In genomic region chr2:240800241-240800640, GRCh38 we compare ENCODE assay signal across 16 cellular contexts. TPM values are rescaled to one million over a fixed set of nuclear protein-coding genes. Genes with fewer than 3 reads are reported as not detected.
A peak's percentile ranks its signal among the peaks of the same experiment; 100 is the strongest.
DNase-seq lines count a peak whose midpoint lies in the region; ATAC-seq, FAIRE-seq and TF ChIP-seq lines count a peak whose summit lies in the region.
"Had no signal": no experiment of that assay in that cellular context is flagged by ENCODE, and none has a peak within 500 bp of the region (broad histone marks: within the 10 kb centered on the region; RNA-seq: fewer than 3 reads in every experiment).

No MANE protein-coding gene starts in this region.

- H3K27me3 Mint-ChIP-seq in astrocyte (ENCODE audit: low read depth, unreplicated experiment), result peaks cover 17% of the 10 kb centered on the region

- H3K4me1 ChIP-seq in astrocyte (ENCODE audit: insufficient read depth, low read length) (no peaks in the 10 kb centered on the region), left ventricle myocardium inferior (no peaks in the 10 kb centered on the region), pancreas (no peaks in the 10 kb centered on the region)

- no peak overlapping the region for H3K27ac Mint-ChIP-seq in astrocyte (ENCODE audit: unreplicated experiment)
- H3K27ac Mint-ChIP-seq: activated T-helper 17 cell treated with anti-CD3 and anti-CD28 coated beads, Interleukin-2, amount 50 U/mL, for 72 hours; HFFc6; IgD-negative memory B cell had no signal

- H2AFZ ChIP-seq in astrocyte (ENCODE audit: low read depth, low read length), result peak overlapping the region; percentile 5

- no peak overlapping the region for H3K27ac ChIP-seq in astrocyte (ENCODE audit: low read depth, low read length)
- no peak overlapping the region for H3K27ac ChIP-seq in left ventricle myocardium inferior (replicated peaks)
- H3K27ac ChIP-seq in pancreas, result no peak overlapping the region
- H3K27ac ChIP-seq: BLaER1 had no signal

- no peak overlapping the region for H3K9ac ChIP-seq in astrocyte (ENCODE audit: low read length)
- H3K9ac ChIP-seq: BLaER1 had no signal

- peaks cover 3% of the 10 kb centered on the region for H3K9me3 ChIP-seq in astrocyte (ENCODE audit: insufficient read depth, low read depth, low read length)
- H3K9me3 ChIP-seq in left ventricle myocardium inferior (replicated peaks), result no peaks in the 10 kb centered on the region
- H3K9me3 ChIP-seq in pancreas, result no peaks in the 10 kb centered on the region

- DNase-seq in D341Med (ENCODE audit: low spot score) (peak; percentile 7), astrocyte (ENCODE audit: low read depth) (peak; percentile 80), left ventricle myocardium inferior (peak; percentile 11), pancreas (peak in 3 of 6 donors; percentile 15 to 54 (median 34)), NCI-H524 (lab: John Stamatoyannopoulos, UW) (no peak), NCI-H187 (lab: John Stamatoyannopoulos, UW) (no peak)
- no peak for DNase-seq in activated CD4-positive, alpha-beta T cell treated with anti-CD3 and anti-CD28 coated beads for 48 hours
- DNase-seq: activated CD4-positive, CD25-positive, alpha-beta regulatory T cell; cerebellar nuclear complex; HFFc6; NCI-H187 treated with DMSO at 0.1 percent for 48 hours; stimulated activated naive CD8-positive, alpha-beta T cell treated with anti-CD3 and anti-CD28 coated beads, Interleukin-15, Interleukin-2, amounts not matched to agents 100 U/mL and 50 U/mL, for 24 hours had no signal

- peaks cover 32% of the 10 kb centered on the region for H3K27me3 ChIP-seq in astrocyte (ENCODE audit: insufficient read depth, low read length)
- H3K27me3 ChIP-seq in left ventricle myocardium inferior (ENCODE audit: low read depth), result peaks cover 90% of the 10 kb centered on the region
- H3K27me3 ChIP-seq in pancreas, result no peaks in the 10 kb centered on the region
- H3K27me3 ChIP-seq: BLaER1 had no signal

- TF ChIP-seq CTCF in astrocyte (IDR thresholded peaks at IDR 0.05; ENCODE audit: insufficient read depth, low read depth, low read length) (no peak), left ventricle myocardium inferior (IDR thresholded peaks at IDR 0.05; ENCODE audit: borderline replicate concordance) (no peak), pancreas (IDR thresholded peaks at IDR 0.05) (no peak)

- H3K79me2 ChIP-seq in astrocyte (ENCODE audit: insufficient read depth, low read length), result no peaks in the 10 kb centered on the region

- intact Hi-C loops in left ventricle myocardium inferior (cut with micrococcal nuclease), result no loop called here
- intact Hi-C loops in pancreas (cut with DNase I), result no loop called here

- 52 to 62% methylated on average over 14 of the region's 14 CpGs for WGBS in pancreas, 2 donors

- no peaks in the 10 kb centered on the region for H3K36me3 ChIP-seq in astrocyte (ENCODE audit: insufficient read depth, low read length)
- no peaks in the 10 kb centered on the region for H3K36me3 ChIP-seq in left ventricle myocardium inferior
- H3K36me3 ChIP-seq in pancreas, result peaks cover 0 to 17% (median 0%) of the 10 kb centered on the region in 3 donors
- H3K36me3 ChIP-seq: BLaER1 had no signal

- no peaks in the 10 kb centered on the region for H3K36me3 Mint-ChIP-seq in astrocyte (ENCODE audit: low read depth, unreplicated experiment)
- H3K36me3 Mint-ChIP-seq: IgD-negative memory B cell had no signal

- H3K9me3 Mint-ChIP-seq in astrocyte (ENCODE audit: unreplicated experiment), result peaks cover 1% of the 10 kb centered on the region
- H3K9me3 Mint-ChIP-seq: activated T-helper 17 cell treated with anti-CD3 and anti-CD28 coated beads, Interleukin-2, amount 50 U/mL, for 72 hours; HFFc6 had no signal

- no peaks in the 10 kb centered on the region for H4K20me1 ChIP-seq in astrocyte (ENCODE audit: insufficient read depth, low read length)
- H4K20me1 ChIP-seq: BLaER1 had no signal

- no peak overlapping the region for H3K4me3 Mint-ChIP-seq in astrocyte (ENCODE audit: unreplicated experiment)
- H3K4me3 Mint-ChIP-seq: activated T-helper 17 cell treated with anti-CD3 and anti-CD28 coated beads, Interleukin-2, amount 50 U/mL, for 72 hours; HFFc6; IgD-negative memory B cell had no signal

- peak overlapping the region; percentile 33 for H3K4me2 ChIP-seq in astrocyte (ENCODE audit: low read length)
- H3K4me2 ChIP-seq: BLaER1 had no signal

- H3K4me3 ChIP-seq in astrocyte (ENCODE audit: insufficient read depth, low read depth, low read length) (no peak overlapping the region), left ventricle myocardium inferior (no peak overlapping the region), pancreas (no peak overlapping the region)
- H3K4me3 ChIP-seq: BLaER1 had no signal

- ATAC-seq in pancreas, result peak; percentile 48 to 75 (median 66)
- ATAC-seq in HG03045 (IDR thresholded peaks at IDR 0.05; ENCODE audit: unreplicated experiment), result no peak
- ATAC-seq: activated T-helper 17 cell treated with anti-CD3 and anti-CD28 coated beads, Interleukin-2, amount 50 U/mL, for 72 hours; stimulated activated naive CD8-positive, alpha-beta T cell treated with anti-CD3 and anti-CD28 coated beads, Interleukin-15, Interleukin-2, amounts not matched to agents 100 U/mL and 50 U/mL, for 24 hours had no signal

- no peak for FAIRE-seq in astrocyte (lab: Jason Lieb, UNC)
- no peak for FAIRE-seq in pancreas (lab: Jason Lieb, UNC)

- H3K4me1 Mint-ChIP-seq in astrocyte (ENCODE audit: low read depth, unreplicated experiment), result peaks cover 4% of the 10 kb centered on the region
- H3K4me1 Mint-ChIP-seq: activated T-helper 17 cell treated with anti-CD3 and anti-CD28 coated beads, Interleukin-2, amount 50 U/mL, for 72 hours had no signal

RNA-seq across cellular contexts. Expression of gene KIF1A, which starts 19.8 kb away (rescaled TPM):
- total RNA-seq in astrocyte (20.3 and 51.2 TPM in 2 replicates), left ventricle myocardium inferior (2.0 TPM), pancreas (10 to 100 TPM; 46.4 to 76.0 (median 64.6) TPM)
- 10 to 100 TPM; 32.4 to 62.9 TPM for polyA plus RNA-seq in pancreas
- total RNA-seq: HFFc6 had no signal
- polyA plus RNA-seq: IgD-negative memory B cell had no signal

Comparison
In these comparisons a context has a peak if more than half of its experiments do, and no peak if none do; other contexts are left out.
1. DNase-seq: peak in D341Med (single experiment), astrocyte (single experiment) and left ventricle myocardium inferior (single experiment); none in NCI-H524 (0 of 2), NCI-H187 (0 of 2) and activated CD4-positive, alpha-beta T cell treated with anti-CD3 and anti-CD28 coated beads for 48 hours (single experiment).